ENCODE assay signal across 19 cellular contexts in genomic region chr18:48038636-48039035, GRCh38.
DNase-seq lines count a peak whose midpoint lies in the region; ATAC-seq and TF ChIP-seq lines count a peak whose summit lies in the region.
"Had no signal": no experiment of that assay in that cellular context is flagged by ENCODE, and none has a peak within 500 bp of the region (broad histone marks: within the 10 kb centered on the region; RNA-seq: fewer than 3 reads in every experiment).

No MANE protein-coding gene starts in this region.

- WGBS in thyroid gland, 2 donors: 96 to 97% methylated on average over 6 of the region's 6 CpGs

- H3K36me3 Mint-ChIP-seq in CD14-positive monocyte (no peaks in the 10 kb centered on the region), nephron (ENCODE audit: low read depth) (peaks cover 9% of the 10 kb centered on the region)
- H3K36me3 Mint-ChIP-seq: CD4-positive, CD25-positive, alpha-beta regulatory T cell; CD8-positive, alpha-beta memory T cell had no signal

- intact Hi-C loops in CD14-positive monocyte (cut with micrococcal nuclease) (no loop called here), thyroid gland (cut with DNase I) (loop anchor here (5.0 to 10.0 kb wide), 3 partner anchors 186 to 379 kb away; no protein-coding TSS in a partner anchor)

- H3K4me3 Mint-ChIP-seq in CD14-positive monocyte (no peak overlapping the region), nephron (no peak overlapping the region)
- H3K4me3 Mint-ChIP-seq: B cell; CD4-positive, CD25-positive, alpha-beta regulatory T cell; CD8-positive, alpha-beta memory T cell; HFFc6 had no signal

- H3K9me3 Mint-ChIP-seq in CD14-positive monocyte: peaks cover 0 to under 1% (median 0%) of the 10 kb centered on the region in 7 donors
- peaks cover 3% of the 10 kb centered on the region for H3K9me3 Mint-ChIP-seq in nephron
- H3K9me3 Mint-ChIP-seq: HFFc6 had no signal

- H3K4me3 ChIP-seq in WERI-Rb-1 (ENCODE audit: low read depth, low read length) (no peak overlapping the region), thyroid gland (replicated peaks in 1 of 3) (no peak overlapping the region)
- H3K4me3 ChIP-seq: BLaER1 treated with 17β-estradiol and CSF1 and Interleukin-3, amounts not matched to agents 10 nM and 100 nM had no signal

- no peak for TF ChIP-seq CTCF in CD14-positive monocyte (IDR thresholded peaks at IDR 0.05)
- TF ChIP-seq CTCF in WERI-Rb-1 (IDR thresholded peaks at IDR 0.05; ENCODE audit: low read depth, low read length): no peak
- TF ChIP-seq CTCF in nephron (IDR thresholded peaks at IDR 0.05; ENCODE audit: unreplicated experiment in 3 of 3): no peak
- no peak for TF ChIP-seq CTCF in thyroid gland (IDR thresholded peaks at IDR 0.05)

- H3K27me3 ChIP-seq in WERI-Rb-1 (ENCODE audit: insufficient read depth, low read depth, severe bottlenecking) (no peaks in the 10 kb centered on the region), thyroid gland (no peaks in the 10 kb centered on the region)
- H3K27me3 ChIP-seq: BLaER1 treated with 17β-estradiol and CSF1 and Interleukin-3, amounts not matched to agents 10 nM and 100 nM had no signal

- peaks cover 5 to 6% (median 5%) of the 10 kb centered on the region in 3 donors for H3K27me3 Mint-ChIP-seq in CD14-positive monocyte (ENCODE audit: low read depth in 3 of 3)
- H3K27me3 Mint-ChIP-seq in nephron (ENCODE audit: low read depth): peaks cover 5% of the 10 kb centered on the region

- no peak for ATAC-seq in HG03135 (IDR thresholded peaks at IDR 0.05; ENCODE audit: unreplicated experiment)

- H3K36me3 ChIP-seq in WERI-Rb-1 (no peaks in the 10 kb centered on the region), thyroid gland (peaks cover 0 to 3% of the 10 kb centered on the region in 2 donors)
- H3K36me3 ChIP-seq: BLaER1 treated with 17β-estradiol and CSF1 and Interleukin-3, amounts not matched to agents 10 nM and 100 nM had no signal

- no peak for TF ChIP-seq POLR2A in thyroid gland (IDR thresholded peaks at IDR 0.05)

- H3K9me3 ChIP-seq in WERI-Rb-1 (ENCODE audit: severe bottlenecking) (peaks cover 8% of the 10 kb centered on the region), thyroid gland (no peaks in the 10 kb centered on the region)

- no peak overlapping the region for H3K27ac Mint-ChIP-seq in CD14-positive monocyte
- H3K27ac Mint-ChIP-seq in nephron: peak overlapping the region in 2 of 3 experiments; percentile 48 to 96
- H3K27ac Mint-ChIP-seq: B cell; CD4-positive, CD25-positive, alpha-beta regulatory T cell; CD8-positive, alpha-beta memory T cell; HFFc6 had no signal

- DNase-seq in CD14-positive monocyte (ENCODE audit: low spot score): peak; percentile 21
- DNase-seq in WERI-Rb-1: no peak
- peak in 1 of 2 donors; percentile 22 for DNase-seq in thyroid gland
- DNase-seq in NCI-H345 (lab: John Stamatoyannopoulos, UW): no peak
- no peak for DNase-seq in NCI-H524 treated with DMSO at 0.1 percent for 48 hours (lab: John Stamatoyannopoulos, UW)
- DNase-seq in NCI-H2081 treated with DMSO at 0.1 percent for 48 hours (lab: John Stamatoyannopoulos, UW): no peak
- DNase-seq: CD4-positive, CD25-positive, alpha-beta regulatory T cell; CD8-positive, alpha-beta memory T cell; COR-L47; DMS 273 treated with DMSO at 0.1 percent for 48 hours; GDM1; GOT3; H7; HFFc6; IMR-90 had no signal

- H3K4me1 Mint-ChIP-seq in CD14-positive monocyte (no peaks in the 10 kb centered on the region), nephron (peaks cover 33% of the 10 kb centered on the region)
- H3K4me1 Mint-ChIP-seq: B cell; CD4-positive, CD25-positive, alpha-beta regulatory T cell; CD8-positive, alpha-beta memory T cell had no signal

- peaks cover 48 to 61% of the 10 kb centered on the region in 2 donors for H3K4me1 ChIP-seq in thyroid gland
- H3K4me1 ChIP-seq: BLaER1 treated with 17β-estradiol and CSF1 and Interleukin-3, amounts not matched to agents 10 nM and 100 nM had no signal

- H3K27ac ChIP-seq in WERI-Rb-1 (peak overlapping the region; percentile 78; the same call in 1 of the 2 replicates), thyroid gland (peak overlapping the region; percentile 81 to 90 (median 85))
- H3K27ac ChIP-seq: BLaER1 treated with 17β-estradiol and CSF1 and Interleukin-3, amounts not matched to agents 10 nM and 100 nM had no signal

Comparison
In these comparisons a context has a peak if more than half of its experiments do, and no peak if none do; other contexts are left out.
1. H3K27ac Mint-ChIP-seq: peak in nephron (2 of 3); none in CD14-positive monocyte (0 of 7).